8 cellular contexts compared by ENCODE assay signal in the genomic region with DNA sequence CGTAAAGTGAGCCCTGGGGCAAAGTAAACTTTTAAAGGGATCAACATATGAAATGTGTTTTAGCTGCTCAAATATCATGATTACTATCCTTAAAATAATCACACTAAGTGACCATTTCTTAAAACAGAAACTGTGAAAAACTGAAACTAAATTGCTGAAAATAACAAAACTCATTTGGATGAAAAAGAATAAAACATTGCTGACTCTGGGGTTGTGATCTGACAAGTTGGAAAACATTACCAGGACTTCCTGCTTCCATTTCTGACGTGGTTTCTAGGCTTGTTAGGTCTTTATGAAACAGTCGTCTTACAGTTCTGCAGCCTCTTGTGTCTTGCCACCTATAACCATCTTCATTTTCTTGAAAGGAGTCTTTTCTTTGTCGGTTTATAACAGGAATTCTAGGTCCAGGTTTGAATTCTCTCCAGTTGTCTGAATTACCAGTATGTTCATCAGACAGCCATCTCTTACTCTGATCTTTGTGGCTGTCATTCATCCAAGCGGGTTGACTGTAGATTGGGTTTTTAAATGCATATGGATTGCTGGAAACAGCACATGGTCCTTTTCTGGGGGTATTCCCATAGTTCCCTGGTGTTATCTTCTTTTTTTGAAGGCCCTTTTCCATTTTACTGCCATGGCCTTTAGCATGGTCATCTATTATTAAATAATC. TPM values are rescaled to one million over a fixed set of nuclear protein-coding genes. Genes with fewer than 3 reads are reported as not detected.
DNase-seq lines count a peak whose midpoint lies in the region; TF ChIP-seq lines count a peak whose summit lies in the region.

No MANE protein-coding gene starts in this region.

- H3K79me2 ChIP-seq in smooth muscle cell (ENCODE audit: low read depth) = peaks cover 62% of the 10 kb centered on the region

- H3K27me3 ChIP-seq in esophagus squamous epithelium (no peaks in the 10 kb centered on the region), smooth muscle cell (ENCODE audit: low read depth) (no peaks in the 10 kb centered on the region)

- intact Hi-C loops in esophagus squamous epithelium (cut with DNase I) = loop anchor here (10.0 kb wide), 1 partner anchor 68 kb away; a partner anchor contains a TSS

- no peaks in the 10 kb centered on the region for H3F3A ChIP-seq in smooth muscle cell (ENCODE audit: low read depth)

- H3K4me3 ChIP-seq in esophagus squamous epithelium = peak overlapping the region; percentile 81 to 98 (median 88)
- H3K4me3 ChIP-seq in smooth muscle cell = peak overlapping the region; percentile 77

- in situ Hi-C loops in SK-MEL-5 (cut with HindIII; ENCODE audit: low pct_unique_long_range_greater_than_20kb, low sequenced_read_pairs) = no loop called here

- peaks cover 0 to 78% (median 45%) of the 10 kb centered on the region in 3 donors for H3K4me1 ChIP-seq in esophagus squamous epithelium
- H3K4me1 ChIP-seq in smooth muscle cell (ENCODE audit: low read depth) = peaks cover 17% of the 10 kb centered on the region

- H3K9me3 ChIP-seq in esophagus squamous epithelium (no peaks in the 10 kb centered on the region), smooth muscle cell (replicated peaks; ENCODE audit: low read depth) (no peaks in the 10 kb centered on the region)

- WGBS in esophagus squamous epithelium, 2 donors = 37 to 47% methylated on average over 5 of the region's 5 CpGs
- whole genome bisulfite sequencing in smooth muscle cell (ENCODE audit: low lambda C conversion rate) = 57% methylated on average over 5 of the region's 5 CpGs

- peaks cover 54% of the 10 kb centered on the region for H4K20me1 ChIP-seq in smooth muscle cell (ENCODE audit: low read depth)

- peaks cover 0 to 41% (median 0%) of the 10 kb centered on the region in 3 donors for H3K36me3 ChIP-seq in esophagus squamous epithelium
- no peaks in the 10 kb centered on the region for H3K36me3 ChIP-seq in smooth muscle cell (ENCODE audit: low read depth)

- TF ChIP-seq CTCF in esophagus squamous epithelium (IDR thresholded peaks at IDR 0.05) (no peak), smooth muscle cell (IDR thresholded peaks at IDR 0.05; ENCODE audit: borderline replicate concordance, insufficient read depth, poor library complexity, severe bottlenecking) (no peak)

- H2AFZ ChIP-seq in smooth muscle cell (ENCODE audit: low read depth) = no peak overlapping the region

- no peak overlapping the region for H3K9ac ChIP-seq in smooth muscle cell (ENCODE audit: low read depth)

- H3K27ac ChIP-seq in esophagus squamous epithelium (peak overlapping the region; percentile 96 to 99 (median 99)), smooth muscle cell (ENCODE audit: low read depth) (peak overlapping the region; percentile 28)

- DNase-seq in SIG-M5 treated with dmso at 0.1 percent for 504 hours (lab: John Stamatoyannopoulos, UW; ENCODE audit: unreplicated experiment) (peak; percentile 55), SIG-M5 (lab: John Stamatoyannopoulos, UW) (no peak), SK-MEL-5 (ENCODE audit: low read depth, low spot score) (peak; percentile 59), esophagus squamous epithelium (lab: John Stamatoyannopoulos, UW) (no peak), smooth muscle cell (lab: John Stamatoyannopoulos, UW; ENCODE audit: unreplicated experiment) (no peak), T-helper 9 cell (no peak), NCI-H2029 treated with DMSO at 0.1 percent for 48 hours (lab: John Stamatoyannopoulos, UW) (no peak)
- no peak for DNase-seq in activated effector memory CD4-positive, alpha-beta T cell treated with anti-CD3 and anti-CD28 coated beads, Interleukin-2, amount 50 U/mL, for 16 hours

- no peak for TF ChIP-seq POLR2A in esophagus squamous epithelium (IDR thresholded peaks at IDR 0.05)

- peak overlapping the region; percentile 88 for H3K4me2 ChIP-seq in smooth muscle cell

RNA-seq across cellular contexts. Expression of a gene that starts 1.6 kb away (rescaled TPM):
- 24.5 and 25.5 TPM in 2 replicates for total RNA-seq in SK-MEL-5 (2014; rRNA removed; shearing (Covaris generic))
- 13.6 and 16.2 TPM in 2 replicates for polyA plus RNA-seq in SK-MEL-5 (2015; cell fraction: cytosol; rRNA removed)
- 16.5 and 29.3 TPM in 2 replicates for polyA plus RNA-seq in SK-MEL-5 (2015; cell fraction: nucleus; rRNA removed)
- total RNA-seq in esophagus squamous epithelium (10 to 100 TPM; 34.3 to 71.0 (median 54.9) TPM), smooth muscle cell (35.7 and 43.9 TPM in 2 replicates)
- polyA plus RNA-seq in smooth muscle cell = 14.9 and 16.0 TPM in 2 replicates

Comparison
In these comparisons a context has a peak if more than half of its experiments do, and no peak if none do; other contexts are left out.
1. DNase-seq: peak in SIG-M5 treated with dmso at 0.1 percent for 504 hours (single experiment) and SK-MEL-5 (single experiment); none in SIG-M5 (single experiment), esophagus squamous epithelium (single experiment), smooth muscle cell (single experiment), activated effector memory CD4-positive, alpha-beta T cell treated with anti-CD3 and anti-CD28 coated beads, Interleukin-2, amount 50 U/mL, for 16 hours (single experiment), T-helper 9 cell (single experiment) and NCI-H2029 treated with DMSO at 0.1 percent for 48 hours (single experiment).